ENCODE assay signal across 28 cellular contexts in genomic region chr12:52658196-52658595, GRCh38. TPM values are rescaled to one million over a fixed set of nuclear protein-coding genes. Genes with fewer than 3 reads are reported as not detected.
"Had no signal": no experiment of that assay in that cellular context is flagged by ENCODE, and none has a peak within 500 bp of the region (broad histone marks: within the 10 kb centered on the region; RNA-seq: fewer than 3 reads in every experiment).

No MANE protein-coding gene starts in this region.

- H3K4me1 ChIP-seq: colonic mucosa, lower lobe of right lung, sigmoid colon, transverse colon, upper lobe of right lung, uterus had no signal

- DNase-seq: colonic mucosa; dermis blood vessel endothelial cell; effector memory CD4-positive, alpha-beta T cell; erythroblast; esophagus squamous epithelium; foreskin melanocyte; glutamatergic neuron; heart right ventricle; hippocampal formation; left ventricle myocardium superior; lower lobe of right lung; naive thymus-derived CD8-positive, alpha-beta T cell; nephron progenitor cell; nucleus accumbens; right cardiac atrium; sigmoid colon; stimulated activated naive CD4-positive, alpha-beta T cell; stimulated activated naive CD8-positive, alpha-beta T cell treated with anti-CD3 and anti-CD28 coated beads, Interleukin-15, amount 100 ng/mL, for 72 hours; transverse colon; upper lobe of right lung; uterus had no signal

- ATAC-seq: heart right ventricle; left ventricle myocardium superior; lower lobe of right lung; naive thymus-derived CD8-positive, alpha-beta T cell; right cardiac atrium; stimulated activated naive CD8-positive, alpha-beta T cell treated with anti-CD3 and anti-CD28 coated beads, Interleukin-15, amount 100 ng/mL, for 72 hours; upper lobe of right lung had no signal

- H3K9me3 ChIP-seq: colonic mucosa, esophagus squamous epithelium, heart right ventricle, lower lobe of right lung, prostate gland, sigmoid colon, suprapubic skin, transverse colon, upper lobe of right lung, uterus had no signal

- H3K4me3 ChIP-seq: colonic mucosa, esophagus squamous epithelium, heart right ventricle, lower lobe of right lung, prostate gland, sigmoid colon, suprapubic skin, transverse colon, upper lobe of right lung, uterus had no signal

- H3K27ac ChIP-seq: colonic mucosa, esophagus squamous epithelium, heart right ventricle, lower lobe of right lung, prostate gland, sigmoid colon, transverse colon, upper lobe of right lung, uterus had no signal

- H3K27me3 ChIP-seq: colonic mucosa, suprapubic skin, uterus had no signal

- H3K36me3 ChIP-seq: colonic mucosa, esophagus squamous epithelium, heart right ventricle, lower lobe of right lung, prostate gland, sigmoid colon, suprapubic skin, transverse colon, upper lobe of right lung, uterus had no signal

RNA-seq across cellular contexts. Expression of gene KRT2, which starts 6.2 kb away (rescaled TPM):
- total RNA-seq: colonic mucosa, dermis blood vessel endothelial cell, heart right ventricle, left ventricle myocardium superior, lower lobe of right lung, mesenteric fat pad, myocyte, osteocyte, right cardiac atrium, sigmoid colon, skeletal muscle tissue, transverse colon, upper lobe of right lung, uterus had no signal
- polyA plus RNA-seq: heart right ventricle, right cardiac atrium had no signal

RNA-seq across cellular contexts. Expression of gene KRT1, which starts 22.0 kb away (rescaled TPM):
- total RNA-seq: dermis blood vessel endothelial cell; heart right ventricle; mesenteric fat pad; myocyte; naive thymus-derived CD8-positive, alpha-beta T cell; osteocyte; right cardiac atrium; sigmoid colon; transverse colon had no signal
- polyA plus RNA-seq: heart right ventricle, right cardiac atrium, sigmoid colon had no signal

RNA-seq across cellular contexts. Expression of gene KRT73, which starts 39.8 kb away (rescaled TPM):
- total RNA-seq: colonic mucosa, dermis blood vessel endothelial cell, heart right ventricle, left ventricle myocardium superior, lower lobe of right lung, mesenteric fat pad, myocyte, osteocyte, prostate gland, right cardiac atrium, sigmoid colon, transverse colon, uterus had no signal
- polyA plus RNA-seq: heart right ventricle, right cardiac atrium had no signal

RNA-seq across cellular contexts. Expression of gene KRT77, which starts 45.1 kb away (rescaled TPM):
- total RNA-seq: colonic mucosa; dermis blood vessel endothelial cell; esophagus squamous epithelium; left ventricle myocardium superior; lower lobe of right lung; mesenteric fat pad; myocyte; naive thymus-derived CD8-positive, alpha-beta T cell; osteocyte; right cardiac atrium; sigmoid colon; skeletal muscle tissue; transverse colon; upper lobe of right lung; uterus had no signal
- polyA plus RNA-seq: heart right ventricle, right cardiac atrium had no signal

RNA-seq across cellular contexts. Expression of gene KRT72, which starts 56.9 kb away (rescaled TPM):
- total RNA-seq: dermis blood vessel endothelial cell, esophagus squamous epithelium, left ventricle myocardium superior, lower lobe of right lung, mesenteric fat pad, myocyte, osteocyte, right cardiac atrium, sigmoid colon, skeletal muscle tissue, transverse colon, upper lobe of right lung had no signal
- polyA plus RNA-seq: heart right ventricle, keratinocyte, right cardiac atrium had no signal
